In genomic region chr16:13335894-13336293, GRCh38 we compare ENCODE assay signal across 21 cellular contexts.
DNase-seq lines count a peak whose midpoint lies in the region; ATAC-seq, FAIRE-seq and TF ChIP-seq lines count a peak whose summit lies in the region.
"Had no signal": no experiment of that assay in that cellular context is flagged by ENCODE, and none has a peak within 500 bp of the region (broad histone marks: within the 10 kb centered on the region; RNA-seq: fewer than 3 reads in every experiment).

No MANE protein-coding gene starts in this region.

- DNase-seq in HepG2 (ENCODE audit: low spot score) (no peak), right lobe of liver (no peak), NCI-H524 (lab: John Stamatoyannopoulos, UW) (peak; percentile 93 to 95), WERI-Rb-1 (peak; percentile 89), NCI-H146 treated with DMSO at 0.1 percent for 48 hours (lab: John Stamatoyannopoulos, UW; ENCODE audit: unreplicated experiment) (no peak), gastrocnemius medialis (no peak), tibial artery (no peak)
- no peak for DNase-seq in activated T-cell treated with anti-CD3 and anti-CD28 coated beads, Interleukin-2, amount 50 U/mL, for 1 hour
- DNase-seq: ACHN, HCEC 1CT, NCI-H1048, NCI-H1417, NCI-H1694 treated with DMSO at 0.1 percent for 48 hours, NCI-H2081 treated with DMSO at 0.1 percent for 48 hours, SJCRH30 had no signal

- H4K20me1 ChIP-seq in HepG2 (ENCODE audit: insufficient read depth, low read length), result no peaks in the 10 kb centered on the region

- FAIRE-seq in HepG2 (lab: Jason Lieb, UNC), result no peak
- FAIRE-seq: D721Med, G401.6, H1 had no signal

- no peak for TF ChIP-seq EP300 in HepG2 (IDR thresholded peaks at IDR 0.05; ENCODE audit: low read depth in 2 of 2, low read length in 2 of 2)
- TF ChIP-seq EP300 in HepG2 (CRISPR knock-in tag; IDR thresholded peaks at IDR 0.05; ENCODE audit: borderline replicate concordance), result no peak

- TF ChIP-seq CTCF in HepG2 (CRISPR knock-in tag; IDR thresholded peaks at IDR 0.05), result no peak
- no peak for TF ChIP-seq CTCF in right lobe of liver (IDR thresholded peaks at IDR 0.05)
- TF ChIP-seq CTCF in WERI-Rb-1 (IDR thresholded peaks at IDR 0.05; ENCODE audit: low read depth, low read length), result no peak
- TF ChIP-seq CTCF in gastrocnemius medialis (IDR thresholded peaks at IDR 0.05 in 4 of 5, conservative IDR thresholded peaks at IDR 0.05 in 1 of 5), result no peak
- no peak for TF ChIP-seq CTCF in tibial artery (IDR thresholded peaks at IDR 0.05)

- H2AFZ ChIP-seq in HepG2 (ENCODE audit: low read length), result no peak overlapping the region

- no peaks in the 10 kb centered on the region for H3K4me1 ChIP-seq in HepG2 (ENCODE audit: insufficient read depth, low read length)
- H3K4me1 ChIP-seq in right lobe of liver, result no peaks in the 10 kb centered on the region
- H3K4me1 ChIP-seq in gastrocnemius medialis, result no peaks in the 10 kb centered on the region
- H3K4me1 ChIP-seq in tibial artery, result no peaks in the 10 kb centered on the region
- H3K4me1 ChIP-seq: SJCRH30 had no signal

- TF ChIP-seq RAD21 in HepG2 (CRISPR knock-in tag; IDR thresholded peaks at IDR 0.05), result no peak

- CTCF ChIA-PET in HepG2 (lab: Yijun Ruan, JAX; ENCODE audit: low intra/inter-chr PET ratio, low total read pairs), result no interaction called here

- H3K9ac ChIP-seq in HepG2 (ENCODE audit: insufficient read depth, low read depth, low read length), result no peak overlapping the region

- no peak for ATAC-seq in HepG2
- no peak for ATAC-seq in right lobe of liver
- ATAC-seq in gastrocnemius medialis, result no peak
- ATAC-seq: Right ventricle myocardium inferior, SK-N-SH treated with all-trans-retinoic acid at 6 μM for 48 hours had no signal

- H3K4me3 ChIP-seq in HepG2 (replicated peaks in 1 of 3; ENCODE audit: insufficient read depth in 1 of 3, low read depth in 2 of 3, low read length in 3 of 3) (no peak overlapping the region), right lobe of liver (no peak overlapping the region), WERI-Rb-1 (ENCODE audit: low read depth, low read length) (no peak overlapping the region), gastrocnemius medialis (no peak overlapping the region), tibial artery (no peak overlapping the region)
- H3K4me3 ChIP-seq: SJCRH30 had no signal

- in situ Hi-C loops in HepG2 (cut with HindIII; ENCODE audit: extremely low pct_ligation_motif_present, low pct_unique_long_range_greater_than_20kb), result no loop called here
- in situ Hi-C loops in gastrocnemius medialis (cut with MboI; ENCODE audit: low sequenced_read_pairs in 4 of 4), result no loop called here

- no peaks in the 10 kb centered on the region; a peak in 1 of 5 replicates for H3K27me3 ChIP-seq in HepG2 (ENCODE audit: control insufficient read depth in 1 of 2, insufficient read depth in 2 of 2, low read length in 2 of 2)
- H3K27me3 ChIP-seq in right lobe of liver, result no peaks in the 10 kb centered on the region
- H3K27me3 ChIP-seq in WERI-Rb-1 (ENCODE audit: insufficient read depth, low read depth, severe bottlenecking), result no peaks in the 10 kb centered on the region
- no peaks in the 10 kb centered on the region for H3K27me3 ChIP-seq in gastrocnemius medialis
- H3K27me3 ChIP-seq in tibial artery, result no peaks in the 10 kb centered on the region
- H3K27me3 ChIP-seq: SJCRH30 had no signal

- H3K36me3 ChIP-seq in HepG2 (replicated peaks in 1 of 2; ENCODE audit: control insufficient read depth in 1 of 2, insufficient read depth in 2 of 2, low read length in 2 of 2), result no peaks in the 10 kb centered on the region
- H3K36me3 ChIP-seq in right lobe of liver, result no peaks in the 10 kb centered on the region
- H3K36me3 ChIP-seq in WERI-Rb-1, result no peaks in the 10 kb centered on the region
- H3K36me3 ChIP-seq in gastrocnemius medialis, result no peaks in the 10 kb centered on the region
- no peaks in the 10 kb centered on the region for H3K36me3 ChIP-seq in tibial artery
- H3K36me3 ChIP-seq: SJCRH30 had no signal

- intact Hi-C loops in HepG2 (cut with micrococcal nuclease; ENCODE audit: unreplicated experiment) (no loop called here), right lobe of liver (cut with DNase I) (no loop called here), gastrocnemius medialis (cut with DNase I; ENCODE audit: low total_unique reads) (no loop called here), tibial artery (cut with DNase I; ENCODE audit: low total_unique reads) (no loop called here)

- POLR2A ChIA-PET in HepG2 (lab: Yijun Ruan, JAX), result no interaction called here

- no peaks in the 10 kb centered on the region for H3K9me3 ChIP-seq in HepG2 (ENCODE audit: low read length)
- no peaks in the 10 kb centered on the region for H3K9me3 ChIP-seq in right lobe of liver
- no peaks in the 10 kb centered on the region for H3K9me3 ChIP-seq in WERI-Rb-1 (ENCODE audit: severe bottlenecking)
- no peaks in the 10 kb centered on the region for H3K9me3 ChIP-seq in gastrocnemius medialis
- no peaks in the 10 kb centered on the region for H3K9me3 ChIP-seq in tibial artery
- H3K9me3 ChIP-seq: SJCRH30 had no signal

- WGBS in HepG2 (ENCODE audit: low lambda C conversion rate), result 9% methylated on average over 6 of the region's 6 CpGs
- WGBS in right lobe of liver (ENCODE audit: insufficient coverage, low coverage, low lambda C conversion rate, missing lambda C conversion rate), result 68% methylated on average over 5 of the region's 6 CpGs

- H3K4me2 ChIP-seq in HepG2 (ENCODE audit: low read depth, low read length), result no peak overlapping the region

- TF ChIP-seq POLR2A in HepG2 (IDR thresholded peaks at IDR 0.05; ENCODE audit: insufficient read depth in 1 of 2, low read depth in 2 of 2, low read length in 2 of 2) (no peak), right lobe of liver (IDR thresholded peaks at IDR 0.05) (no peak), gastrocnemius medialis (IDR thresholded peaks at IDR 0.05) (no peak)

- no TSS peak for BruUV-seq in HepG2 (replicated peaks; lab: Mats Ljungman, UMichigan)

- H3K79me2 ChIP-seq in HepG2 (ENCODE audit: insufficient read depth, low read length), result no peaks in the 10 kb centered on the region

- H3K27ac ChIP-seq in HepG2 (ENCODE audit: extremely low read length, insufficient read depth, low read length) (no peak overlapping the region), right lobe of liver (no peak overlapping the region), WERI-Rb-1 (peak overlapping the region; percentile 44), gastrocnemius medialis (no peak overlapping the region), tibial artery (no peak overlapping the region)
- H3K27ac ChIP-seq: 22Rv1, SJCRH30 had no signal

TF ChIP-seq in HepG2, 621 proteins besides CTCF, POLR2A, EP300 and RAD21:
- no peak for TF ChIP-seq ZNF598 (CRISPR knock-in tag; IDR thresholded peaks at IDR 0.05; ENCODE audit: borderline replicate concordance)
- TF ChIP-seq ZNF572 (CRISPR knock-in tag; IDR thresholded peaks at IDR 0.05), result no peak
- TF ChIP-seq USF2 (IDR thresholded peaks at IDR 0.05; ENCODE audit: low read depth, low read length), result peak; percentile 71
- TF ChIP-seq USF2 (CRISPR knock-in tag; IDR thresholded peaks at IDR 0.05; ENCODE audit: borderline replicate concordance), result no peak
- peak; percentile 51; the same call in 1 of the 2 replicates for TF ChIP-seq RAD51 (IDR thresholded peaks at IDR 0.05; ENCODE audit: borderline replicate concordance)
- TF ChIP-seq ATAD3A (CRISPR knock-in tag; IDR thresholded peaks at IDR 0.05), result no peak

Comparison
In these comparisons a context has a peak if more than half of its experiments do, and no peak if none do; other contexts are left out.
1. DNase-seq: peak in NCI-H524 (2 of 2) and WERI-Rb-1 (single experiment); none in HepG2 (single experiment), right lobe of liver (0 of 3), activated T-cell treated with anti-CD3 and anti-CD28 coated beads, Interleukin-2, amount 50 U/mL, for 1 hour (single experiment), NCI-H146 treated with DMSO at 0.1 percent for 48 hours (single experiment), gastrocnemius medialis (0 of 2) and tibial artery (0 of 2).